8 cellular contexts compared by ENCODE assay signal in the genomic region with DNA sequence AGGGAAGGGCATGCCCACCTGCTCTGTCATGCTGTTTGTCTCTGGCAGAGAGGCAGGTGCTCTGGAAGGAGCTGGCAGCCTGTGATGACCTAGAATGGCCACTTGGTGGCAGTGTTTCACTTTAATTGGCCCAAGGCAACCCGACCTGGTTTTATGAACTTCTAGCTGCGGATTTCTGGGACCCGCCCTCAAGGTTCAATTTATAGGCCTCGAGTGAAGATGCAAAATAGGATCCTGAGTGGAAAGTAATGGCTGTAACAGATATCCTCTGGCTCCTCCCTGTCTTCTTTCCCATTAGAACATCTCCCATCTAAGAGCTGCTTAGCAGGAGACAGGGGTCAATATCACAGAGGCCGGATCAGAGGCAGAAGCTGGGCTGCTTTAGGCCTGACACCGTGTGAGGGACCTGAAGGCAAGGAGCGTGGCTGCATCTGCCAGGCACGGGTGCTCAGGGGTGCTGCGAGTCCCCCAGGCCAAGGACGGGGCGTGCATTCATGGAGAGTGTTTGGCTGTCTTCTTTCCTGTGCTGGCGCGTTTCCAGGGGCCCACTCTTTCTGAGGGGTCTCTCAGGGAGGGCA. TPM values are rescaled to one million over a fixed set of nuclear protein-coding genes. Genes with fewer than 3 reads are reported as not detected.
DNase-seq lines count a peak whose midpoint lies in the region; ATAC-seq and TF ChIP-seq lines count a peak whose summit lies in the region.

No MANE protein-coding gene starts in this region.

- peak; percentile 62 for ATAC-seq in GM21576 (IDR thresholded peaks at IDR 0.05; ENCODE audit: unreplicated experiment)
- peak; percentile 95 for ATAC-seq in SK-N-SH treated with all-trans-retinoic acid at 6 μM for 48 hours

- DNase-seq in DMS 273 treated with DMSO at 0.1 percent for 48 hours (lab: John Stamatoyannopoulos, UW) (peak; percentile 10), MG63 (peak; percentile 43), cardiac septum (ENCODE audit: low spot score) (peak; percentile 82), prostate gland (ENCODE audit: low spot score) (peak; percentile 61), vagina (ENCODE audit: extremely low spot score in 2 of 2) (no peak)
- DNase-seq in activated naive CD8-positive, alpha-beta T cell treated with anti-CD3 and anti-CD28 coated beads, Interleukin-2, amount 50 U/mL, for 16 hours (ENCODE audit: low read depth, low spot score): peak; percentile 14

- TF ChIP-seq CTCF in prostate gland (IDR thresholded peaks at IDR 0.05) (peak; percentile 81 to 89 (median 84)), vagina (IDR thresholded peaks at IDR 0.05) (peak; percentile 71 to 83 (median 74))

- H3K4me1 ChIP-seq in prostate gland (replicated peaks) (no peaks in the 10 kb centered on the region), vagina (no peaks in the 10 kb centered on the region)

- no peaks in the 10 kb centered on the region for H3K36me3 ChIP-seq in MG63
- H3K36me3 ChIP-seq in prostate gland: no peaks in the 10 kb centered on the region
- H3K36me3 ChIP-seq in vagina: no peaks in the 10 kb centered on the region

- no peak overlapping the region for H3K27ac ChIP-seq in prostate gland
- H3K27ac ChIP-seq in vagina: no peak overlapping the region

- H3K9me3 ChIP-seq in MG63 (no peaks in the 10 kb centered on the region), prostate gland (no peaks in the 10 kb centered on the region), vagina (no peaks in the 10 kb centered on the region)

- 48% methylated on average over 13 of the region's 13 CpGs for WGBS in prostate gland

- no peak overlapping the region for H3K4me3 ChIP-seq in MG63
- no peak overlapping the region for H3K4me3 ChIP-seq in prostate gland
- no peak overlapping the region for H3K4me3 ChIP-seq in vagina

- TF ChIP-seq POLR2A in prostate gland (IDR thresholded peaks at IDR 0.05): no peak
- no peak for TF ChIP-seq POLR2A in vagina (IDR thresholded peaks at IDR 0.05)

- intact Hi-C loops in cardiac septum (cut with DNase I) (loop anchor here (5.0 kb wide), 3 partner anchors 555 to 1215 kb away; no protein-coding TSS in a partner anchor), prostate gland (cut with DNase I) (loop anchor here (2.0 to 10.0 kb wide), 2 partner anchors 558 to 1214 kb away; no protein-coding TSS in a partner anchor), vagina (cut with DNase I) (no loop called here)

- 0 out of 2 replicates have a peak, but pooled peaks cover 3% of the 10 kb centered on the region for H3K27me3 ChIP-seq in MG63
- no peaks in the 10 kb centered on the region for H3K27me3 ChIP-seq in prostate gland (replicated peaks; ENCODE audit: insufficient read depth)
- no peaks in the 10 kb centered on the region for H3K27me3 ChIP-seq in vagina

TF ChIP-seq in SK-N-SH treated with all-trans-retinoic acid at 6 μM for 48 hours, 23 proteins besides CTCF, POLR2A, EP300 and RAD21:
- no peak for TF ChIP-seq ARNTL (CRISPR knock-in tag; IDR thresholded peaks at IDR 0.05; ENCODE audit: borderline replicate concordance, low read depth)
- no peak for TF ChIP-seq CREB5 (CRISPR knock-in tag; IDR thresholded peaks at IDR 0.05; ENCODE audit: low read depth)
- TF ChIP-seq ISL1 (CRISPR knock-in tag; IDR thresholded peaks at IDR 0.05): no peak
- no peak for TF ChIP-seq GLIS3 (CRISPR knock-in tag; IDR thresholded peaks at IDR 0.05)
- TF ChIP-seq OSR1 (CRISPR knock-in tag; IDR thresholded peaks at IDR 0.05): no peak
- no peak for TF ChIP-seq ZFP30 (CRISPR knock-in tag; IDR thresholded peaks at IDR 0.05)
- no peak for TF ChIP-seq ZFP3 (CRISPR knock-in tag; IDR thresholded peaks at IDR 0.05)
- no peak for TF ChIP-seq ESRRG (CRISPR knock-in tag; IDR thresholded peaks at IDR 0.05)
- no peak for TF ChIP-seq TSHZ2 (CRISPR knock-in tag; IDR thresholded peaks at IDR 0.05)
- no peak for TF ChIP-seq SNAI2 (CRISPR knock-in tag; IDR thresholded peaks at IDR 0.05)
- no peak for TF ChIP-seq TCF4 (CRISPR knock-in tag; IDR thresholded peaks at IDR 0.05; ENCODE audit: borderline replicate concordance)
- no peak for TF ChIP-seq CSRNP3 (CRISPR knock-in tag; IDR thresholded peaks at IDR 0.05)
- no peak for TF ChIP-seq ZNF70 (CRISPR knock-in tag; IDR thresholded peaks at IDR 0.05)
- TF ChIP-seq TOX (CRISPR knock-in tag; IDR thresholded peaks at IDR 0.05; ENCODE audit: borderline replicate concordance): no peak
- no peak for TF ChIP-seq ZNF565 (CRISPR knock-in tag; conservative IDR thresholded peaks at IDR 0.05; ENCODE audit: low read depth)
- TF ChIP-seq, protein P1, sequence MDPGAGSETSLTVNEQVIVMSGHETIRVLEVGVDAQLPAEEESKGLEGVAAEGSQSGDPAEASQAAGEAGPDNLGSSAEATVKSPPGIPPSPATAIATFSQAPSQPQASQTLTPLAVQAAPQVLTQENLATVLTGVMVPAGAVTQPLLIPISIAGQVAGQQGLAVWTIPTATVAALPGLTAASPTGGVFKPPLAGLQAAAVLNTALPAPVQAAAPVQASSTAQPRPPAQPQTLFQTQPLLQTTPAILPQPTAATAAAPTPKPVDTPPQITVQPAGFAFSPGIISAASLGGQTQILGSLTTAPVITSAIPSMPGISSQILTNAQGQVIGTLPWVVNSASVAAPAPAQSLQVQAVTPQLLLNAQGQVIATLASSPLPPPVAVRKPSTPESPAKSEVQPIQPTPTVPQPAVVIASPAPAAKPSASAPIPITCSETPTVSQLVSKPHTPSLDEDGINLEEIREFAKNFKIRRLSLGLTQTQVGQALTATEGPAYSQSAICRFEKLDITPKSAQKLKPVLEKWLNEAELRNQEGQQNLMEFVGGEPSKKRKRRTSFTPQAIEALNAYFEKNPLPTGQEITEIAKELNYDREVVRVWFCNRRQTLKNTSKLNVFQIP (CRISPR knock-in tag; IDR thresholded peaks at IDR 0.05; ENCODE audit: borderline replicate concordance, low read depth): no peak

RNA-seq across cellular contexts. Expression of gene SLC28A3, which starts 56.7 kb away (rescaled TPM):
- not detected in 2 replicates for total RNA-seq in MG63 (2014; rRNA removed; shearing (Covaris generic); ENCODE audit: low replicate concordance)
- total RNA-seq in cardiac septum (0.11 TPM), prostate gland (under 1 TPM in 1 of 2 donors, not detected in 1; 0.23 TPM), vagina (10.3 TPM)

Comparison
In these comparisons a context has a peak if more than half of its experiments do, and no peak if none do; other contexts are left out.
1. DNase-seq: peak in DMS 273 treated with DMSO at 0.1 percent for 48 hours (single experiment), MG63 (single experiment), activated naive CD8-positive, alpha-beta T cell treated with anti-CD3 and anti-CD28 coated beads, Interleukin-2, amount 50 U/mL, for 16 hours (single experiment), cardiac septum (single experiment) and prostate gland (single experiment); none in vagina (0 of 2).